ENCODE assay signal across 8 cellular contexts in the genomic region with DNA sequence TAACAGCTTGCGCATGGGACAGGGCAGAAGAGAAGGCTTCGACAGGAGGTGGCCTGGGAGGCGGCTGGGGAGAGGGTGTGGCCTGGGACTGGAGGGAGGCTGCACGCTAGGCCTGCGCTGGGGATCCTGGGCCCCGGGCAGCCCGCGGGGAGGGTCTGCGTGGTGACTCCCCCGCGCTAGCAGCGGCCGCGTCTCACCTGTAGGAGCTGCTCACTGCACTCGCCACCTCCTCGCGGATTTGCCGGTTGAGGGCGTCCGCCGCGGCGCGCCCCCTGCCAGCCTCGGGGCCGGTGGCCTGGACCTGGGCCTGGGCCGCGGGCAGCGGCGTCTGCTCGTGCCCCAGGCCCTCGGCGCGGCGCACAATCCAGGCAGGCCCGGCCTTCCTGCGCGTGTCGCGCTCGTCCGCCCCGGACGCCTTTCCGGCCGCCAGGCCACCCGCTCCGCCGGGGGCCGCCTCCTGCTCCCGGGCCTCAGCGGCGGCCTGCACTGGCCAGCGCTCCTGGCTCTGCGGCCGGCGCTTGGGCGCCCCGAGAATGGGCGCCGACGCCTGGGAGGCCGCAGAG. TPM values are rescaled to one million over a fixed set of nuclear protein-coding genes. Genes with fewer than 3 reads are reported as not detected.
A peak's percentile ranks its signal among the peaks of the same experiment; 100 is the strongest.
DNase-seq lines count a peak whose midpoint lies in the region; ATAC-seq and TF ChIP-seq lines count a peak whose summit lies in the region.
"Had no signal": no experiment of that assay in that cellular context is flagged by ENCODE, and none has a peak within 500 bp of the region (broad histone marks: within the 10 kb centered on the region; RNA-seq: fewer than 3 reads in every experiment).

No MANE protein-coding gene starts in this region.

- peak; percentile 43 for DNase-seq in GM10248 (ENCODE audit: extremely low spot score)
- peak; percentile 35 for DNase-seq in NCI-H146 treated with DMSO at 0.1 percent for 48 hours (lab: John Stamatoyannopoulos, UW; ENCODE audit: unreplicated experiment)
- no peak for DNase-seq in astrocyte of the cerebellum (ENCODE audit: low read depth)

- in situ Hi-C loops in astrocyte of the cerebellum (cut with HindIII; ENCODE audit: low sequenced_read_pairs): no loop called here

- H3K27ac ChIP-seq in skeletal muscle tissue (ENCODE audit: low read depth, low read length): no peak overlapping the region

- H3K4me1 ChIP-seq in iPS-15b (ENCODE audit: control insufficient read depth, insufficient read depth, low read length) (peaks cover 10% of the 10 kb centered on the region), skeletal muscle tissue (ENCODE audit: control insufficient read depth in 3 of 3, insufficient read depth in 3 of 3, low read length in 3 of 3) (peaks cover 13 to 14% (median 13%) of the 10 kb centered on the region in 3 donors)

- CTCF ChIA-PET in GM10248 (lab: Yijun Ruan, JAX): no interaction called here

- H3K4me3 ChIP-seq in astrocyte of the cerebellum (ENCODE audit: low read depth, low read length) (peak overlapping the region; percentile 30), iPS-15b (ENCODE audit: low read depth, low read length) (peak overlapping the region; percentile 58), skeletal muscle tissue (ENCODE audit: low read length in 3 of 3) (peak overlapping the region in 2 of 3 donors; percentile 49 to 61)

- H3K27me3 ChIP-seq in iPS-15b (ENCODE audit: control insufficient read depth, insufficient read depth, low read length) (peaks cover 72% of the 10 kb centered on the region), skeletal muscle tissue (ENCODE audit: control insufficient read depth in 3 of 3, insufficient read depth in 3 of 3, low read length in 3 of 3) (peaks cover 27 to 56% (median 53%) of the 10 kb centered on the region in 3 donors)

- H3K9ac ChIP-seq in iPS-15b (ENCODE audit: low read depth, low read length) (no peak overlapping the region), skeletal muscle tissue (ENCODE audit: low read depth in 1 of 3, low read length in 3 of 3) (peak overlapping the region in 2 of 3 donors; percentile 16 to 60)

- POLR2A ChIA-PET in GM10248 (lab: Yijun Ruan, JAX): no interaction called here

- no peaks in the 10 kb centered on the region for H3K9me3 ChIP-seq in iPS-15b (ENCODE audit: control insufficient read depth, insufficient read depth, low read length)
- no peaks in the 10 kb centered on the region for H3K9me3 ChIP-seq in skeletal muscle tissue (ENCODE audit: control insufficient read depth in 3 of 3, low read length in 3 of 3)

- ATAC-seq in HG03280 (IDR thresholded peaks at IDR 0.05; ENCODE audit: unreplicated experiment) (no peak), HG02938 (IDR thresholded peaks at IDR 0.05; ENCODE audit: unreplicated experiment) (no peak)

- no peak for TF ChIP-seq CTCF in GM10248 (IDR thresholded peaks at IDR 0.05; ENCODE audit: control extremely low read depth, extremely low read depth, low read depth, missing control alignments)
- no peak for TF ChIP-seq CTCF in astrocyte of the cerebellum (IDR thresholded peaks at IDR 0.05; ENCODE audit: low read depth, low read length, missing control alignments)

- H3K36me3 ChIP-seq in iPS-15b (ENCODE audit: control insufficient read depth, insufficient read depth, low read length) (no peaks in the 10 kb centered on the region), skeletal muscle tissue (ENCODE audit: control insufficient read depth in 3 of 3, insufficient read depth in 3 of 3, low read length in 3 of 3) (no peaks in the 10 kb centered on the region)

RNA-seq across cellular contexts. Expression of a gene that starts 1.5 kb away (rescaled TPM):
- 2.1 TPM for total RNA-seq in skeletal muscle tissue

RNA-seq across cellular contexts. Expression of a gene that starts 50.3 kb away (rescaled TPM):
- 0.52 TPM for total RNA-seq in skeletal muscle tissue
- total RNA-seq: SK-MEL-5 had no signal
